ENCODE assay signal across 30 cellular contexts in the genomic region with DNA sequence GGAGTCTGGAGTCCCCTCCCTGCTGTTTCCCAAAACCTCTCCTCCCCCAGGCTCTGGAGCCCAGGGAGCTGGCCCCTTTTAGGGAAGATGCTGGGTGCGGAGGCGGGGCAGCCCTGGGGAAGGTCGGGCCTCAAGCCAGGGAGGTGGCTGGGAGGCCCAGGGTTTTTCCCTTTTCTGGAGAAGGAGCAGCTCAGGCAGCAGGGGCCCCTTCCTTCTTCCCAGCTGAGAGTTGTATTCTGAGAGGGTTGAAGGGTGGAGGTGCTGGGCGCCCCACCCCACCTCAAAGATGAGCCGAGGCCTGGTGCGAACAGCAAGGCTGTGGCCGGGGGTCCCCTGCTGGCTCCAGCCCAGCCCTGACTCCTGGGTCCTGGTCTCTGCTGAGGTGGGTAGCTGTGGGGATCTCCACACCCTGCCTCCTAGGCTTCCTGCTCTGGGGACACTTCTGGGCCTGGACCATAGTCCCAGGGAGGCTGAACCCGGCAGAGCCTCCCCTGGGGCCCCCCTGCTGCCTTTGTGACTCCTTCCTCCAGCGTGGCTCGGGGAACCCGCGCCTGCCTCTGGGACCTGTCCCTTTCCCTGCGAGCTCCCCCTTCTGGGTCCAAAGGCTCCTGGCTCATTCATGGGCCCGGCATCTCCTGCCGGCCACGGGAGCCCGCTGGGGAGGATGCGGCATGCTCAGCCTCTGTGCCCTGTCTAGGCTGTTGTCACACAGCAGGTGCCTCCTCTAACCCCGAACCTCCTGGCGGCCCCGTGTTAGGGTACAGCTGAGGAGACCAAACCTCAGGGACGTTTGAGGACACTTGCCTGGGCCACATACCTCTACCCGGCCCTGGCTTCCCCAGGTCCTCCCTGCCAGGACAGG. TPM values are rescaled to one million over a fixed set of nuclear protein-coding genes. Genes with fewer than 3 reads are reported as not detected.
A peak's percentile ranks its signal among the peaks of the same experiment; 100 is the strongest.
DNase-seq lines count a peak whose midpoint lies in the region; ATAC-seq and TF ChIP-seq lines count a peak whose summit lies in the region.
"Had no signal": no experiment of that assay in that cellular context is flagged by ENCODE, and none has a peak within 500 bp of the region (broad histone marks: within the 10 kb centered on the region; RNA-seq: fewer than 3 reads in every experiment).

No MANE protein-coding gene starts in this region.

- intact Hi-C loops in left colon (cut with DNase I, micrococcal nuclease): no loop called here

- H3K27ac Mint-ChIP-seq in H9: no peak overlapping the region
- H3K27ac Mint-ChIP-seq: activated CD4-positive, alpha-beta T cell treated with anti-CD3 and anti-CD28 coated beads, Interleukin-2, amount 10 ng/mL, durations not matched to agents 7 days and 5 days; activated CD8-positive, alpha-beta memory T cell treated with anti-CD3 and anti-CD28 coated beads, Interleukin-2, amount 10 ng/mL, durations not matched to agents 7 days and 5 days; activated naive CD4-positive, alpha-beta T cell treated with anti-CD3 and anti-CD28 coated beads for 36 hours; nephron progenitor cell; stimulated activated effector memory CD8-positive, alpha-beta T cell treated with anti-CD3 and anti-CD28 coated beads, Interleukin-12 subunit alpha, Interleukin-12 subunit beta, amount 100 ng/mL, for 72 hours had no signal

- H3K4ac ChIP-seq in H9 (ENCODE audit: low read depth, low read length): no peak overlapping the region

- ATAC-seq in left colon: no peak
- no peak for ATAC-seq in GM19395 (IDR thresholded peaks at IDR 0.05; ENCODE audit: unreplicated experiment)
- no peak for ATAC-seq in GM19397 (IDR thresholded peaks at IDR 0.05; ENCODE audit: unreplicated experiment)
- ATAC-seq: activated CD8-positive, alpha-beta memory T cell treated with anti-CD3 and anti-CD28 coated beads, Interleukin-2, amount 10 ng/mL, durations not matched to agents 7 days and 5 days; mucosa of descending colon; right lobe of liver; stimulated activated effector memory CD8-positive, alpha-beta T cell treated with anti-CD3 and anti-CD28 coated beads, Interleukin-12 subunit alpha, Interleukin-12 subunit beta, amount 100 ng/mL, for 72 hours had no signal

- H3K9me3 Mint-ChIP-seq in H9: no peaks in the 10 kb centered on the region; a peak in 1 of 5 replicates
- H3K9me3 Mint-ChIP-seq: activated CD4-positive, alpha-beta T cell treated with anti-CD3 and anti-CD28 coated beads, Interleukin-2, amount 10 ng/mL, durations not matched to agents 7 days and 5 days; activated naive CD4-positive, alpha-beta T cell treated with anti-CD3 and anti-CD28 coated beads for 36 hours; nephron progenitor cell; stimulated activated effector memory CD8-positive, alpha-beta T cell treated with anti-CD3 and anti-CD28 coated beads, Interleukin-12 subunit alpha, Interleukin-12 subunit beta, amount 100 ng/mL, for 72 hours had no signal

- no peak overlapping the region for H2AFZ ChIP-seq in H9 (ENCODE audit: low read length)
- H2AFZ ChIP-seq: parathyroid adenoma had no signal

- no peak overlapping the region for H3K14ac ChIP-seq in H9 (ENCODE audit: insufficient read depth, low read length)

- no peak overlapping the region for H3K9ac ChIP-seq in H9 (ENCODE audit: extremely low read depth, insufficient read length, low read length)
- H3K9ac ChIP-seq in stomach smooth muscle (ENCODE audit: low read length in 2 of 2): peak overlapping the region; percentile 50 to 84
- H3K9ac ChIP-seq: parathyroid adenoma had no signal

- no peak overlapping the region for H2BK15ac ChIP-seq in H9 (ENCODE audit: low read depth, low read length)

- H2BK20ac ChIP-seq in H9 (ENCODE audit: low read depth, low read length, poor library complexity, severe bottlenecking): no peak overlapping the region

- no peak overlapping the region for H3K4me2 ChIP-seq in H9 (ENCODE audit: insufficient read depth, insufficient read length, low read length)

- no peak overlapping the region for H4K5ac ChIP-seq in H9 (ENCODE audit: insufficient read length, low read depth, low read length)

- peaks cover 0 to 10% (median 4%) of the 10 kb centered on the region in 3 experiments; a peak in 5 of 7 replicates for H3K36me3 Mint-ChIP-seq in H9 (ENCODE audit: insufficient read depth in 1 of 3, low read depth in 3 of 3)
- H3K36me3 Mint-ChIP-seq: activated CD8-positive, alpha-beta memory T cell treated with anti-CD3 and anti-CD28 coated beads, Interleukin-2, amount 10 ng/mL, durations not matched to agents 7 days and 5 days had no signal

- H3K56ac ChIP-seq in H9 (ENCODE audit: insufficient read length, low read depth, low read length): no peak overlapping the region

- H4K91ac ChIP-seq in H9 (ENCODE audit: insufficient read length, low read depth, low read length): no peak overlapping the region

- H3K36me3 ChIP-seq in stomach smooth muscle (ENCODE audit: control insufficient read depth in 2 of 2, insufficient read depth in 2 of 2, low read length in 2 of 2): peaks cover 5 to 7% of the 10 kb centered on the region in 2 donors
- H3K36me3 ChIP-seq: adrenal gland, right lobe of liver had no signal

- peaks cover 8% of the 10 kb centered on the region for H3K23me2 ChIP-seq in H9 (ENCODE audit: insufficient read length, low read depth, low read length, poor library complexity, severe bottlenecking)

- H3K79me2 ChIP-seq in H9 (ENCODE audit: insufficient read depth, low read length): peaks cover 10% of the 10 kb centered on the region; the same call in 1 of the 2 replicates

- peak overlapping the region in 1 of 2 donors; percentile 67 for H3K4me3 ChIP-seq in stomach smooth muscle (ENCODE audit: low read length in 2 of 2)
- H3K4me3 ChIP-seq: adrenal gland, lung, mucosa of descending colon, right lobe of liver, suprapubic skin had no signal

- H3K27ac ChIP-seq in H9 (ENCODE audit: insufficient read length, low read depth, low read length) (no peak overlapping the region), stomach smooth muscle (ENCODE audit: low read length) (peak overlapping the region; percentile 98)
- H3K27ac ChIP-seq: parathyroid adenoma, right lobe of liver, suprapubic skin had no signal

- no peak overlapping the region for H2BK5ac ChIP-seq in H9 (ENCODE audit: insufficient read length, low read length)

- no peak overlapping the region for H3K23ac ChIP-seq in H9 (ENCODE audit: insufficient read length, low read depth, low read length)

- H3K4me3 Mint-ChIP-seq in H9: no peak overlapping the region
- H3K4me3 Mint-ChIP-seq: activated CD4-positive, alpha-beta T cell treated with anti-CD3 and anti-CD28 coated beads, Interleukin-2, amount 10 ng/mL, durations not matched to agents 7 days and 5 days; activated CD8-positive, alpha-beta memory T cell treated with anti-CD3 and anti-CD28 coated beads, Interleukin-2, amount 10 ng/mL, durations not matched to agents 7 days and 5 days; activated naive CD4-positive, alpha-beta T cell treated with anti-CD3 and anti-CD28 coated beads for 36 hours; nephron progenitor cell; stimulated activated effector memory CD8-positive, alpha-beta T cell treated with anti-CD3 and anti-CD28 coated beads, Interleukin-12 subunit alpha, Interleukin-12 subunit beta, amount 100 ng/mL, for 72 hours had no signal

- peaks cover 8 to 14% of the 10 kb centered on the region in 2 experiments for H3K4me1 Mint-ChIP-seq in H9

- peaks cover 4% of the 10 kb centered on the region for H4K20me1 ChIP-seq in H9 (ENCODE audit: control insufficient read depth, insufficient read depth, insufficient read length)

- no peak overlapping the region for H2BK12ac ChIP-seq in H9 (ENCODE audit: insufficient read length, low read depth, low read length)

- no peak overlapping the region for H2BK120ac ChIP-seq in H9 (ENCODE audit: low read depth, low read length, poor library complexity, severe bottlenecking)

- H4K8ac ChIP-seq in H9 (replicated peaks; ENCODE audit: insufficient read length, low read depth, low read length): no peak overlapping the region

- no peaks in the 10 kb centered on the region; the same call in 1 of the 2 replicates for H3K4me1 ChIP-seq in H9 (ENCODE audit: insufficient read depth, low read length)
- peaks cover 92% of the 10 kb centered on the region for H3K4me1 ChIP-seq in stomach smooth muscle (ENCODE audit: control insufficient read depth, insufficient read depth, low read length)

- H3K79me1 ChIP-seq in H9 (ENCODE audit: insufficient read depth, low read depth, low read length, poor library complexity, severe bottlenecking): peaks cover 13% of the 10 kb centered on the region

- H3K27me3 ChIP-seq in H9 (ENCODE audit: insufficient read depth, low read length) (no peaks in the 10 kb centered on the region), stomach smooth muscle (ENCODE audit: control insufficient read depth in 1 of 2, insufficient read depth in 2 of 2, low read length in 2 of 2) (no peaks in the 10 kb centered on the region)
- H3K27me3 ChIP-seq: adrenal gland, BE2C, right lobe of liver, suprapubic skin had no signal

- TF ChIP-seq CTCF in H9 (conservative IDR thresholded peaks at IDR 0.05): no peak

- peak; percentile 27 for DNase-seq in H9
- DNase-seq in cerebellar cortex (ENCODE audit: low spot score): peak; percentile 38
- peak; percentile 28 to 75 for DNase-seq in left colon
- no peak for DNase-seq in effector CD8-positive, alpha-beta T cell (lab: John Stamatoyannopoulos, UW)
- DNase-seq: ACHN; activated CD4-positive, alpha-beta T cell treated with anti-CD3 and anti-CD28 coated beads, Interleukin-2, amount 10 ng/mL, durations not matched to agents 7 days and 5 days; activated CD8-positive, alpha-beta memory T cell treated with anti-CD3 and anti-CD28 coated beads, Interleukin-2, amount 10 ng/mL, durations not matched to agents 7 days and 5 days; activated naive CD4-positive, alpha-beta T cell treated with anti-CD3 and anti-CD28 coated beads for 36 hours; activated T-cell treated with anti-CD3 and anti-CD28 coated beads, Interleukin-2, amount 50 U/mL, for 48 hours; adrenal gland; BE2C; COR-L47; H7; islet precursor cell; mucosa of descending colon; NCI-H1092 treated with DMSO at 0.1 percent for 48 hours; NCI-H1930; NCI-H524; nephron progenitor cell; stimulated activated CD4-positive, alpha-beta T cell treated with anti-CD3 and anti-CD28 coated beads, Interleukin-12 subunit alpha, Interleukin-12 subunit beta, amount 100 ng/mL, for 4 hours; stimulated activated CD4-positive, alpha-beta T cell treated with anti-CD3 and anti-CD28 coated beads, Interleukin-4, amount 100 ng/mL, for 1 hour; T-helper 9 cell had no signal

- no CpG with 5 or more reads among the region's 23 CpGs for WGBS in H9 (ENCODE audit: extremely low coverage, insufficient read length, low lambda C conversion rate)

- H3T11ph ChIP-seq in H9 (ENCODE audit: low read length): no peak overlapping the region

- peaks cover 5% of the 10 kb centered on the region for H3K27me3 Mint-ChIP-seq in H9 (ENCODE audit: low read depth)
- H3K27me3 Mint-ChIP-seq: activated CD4-positive, alpha-beta T cell treated with anti-CD3 and anti-CD28 coated beads, Interleukin-2, amount 10 ng/mL, durations not matched to agents 7 days and 5 days; activated CD8-positive, alpha-beta memory T cell treated with anti-CD3 and anti-CD28 coated beads, Interleukin-2, amount 10 ng/mL, durations not matched to agents 7 days and 5 days had no signal

- no peak overlapping the region for H2AK5ac ChIP-seq in H9 (ENCODE audit: insufficient read length, low read length)

- no peak overlapping the region for H3K18ac ChIP-seq in H9 (ENCODE audit: insufficient read length, low read depth, low read length)

- H3K9me3 ChIP-seq in H9 (ENCODE audit: control insufficient read depth, low read depth, low read length) (no peaks in the 10 kb centered on the region), stomach smooth muscle (ENCODE audit: control insufficient read depth in 2 of 2, low read length in 2 of 2) (no peaks in the 10 kb centered on the region)
- H3K9me3 ChIP-seq: adrenal gland, BE2C, mucosa of descending colon, right lobe of liver, suprapubic skin had no signal

RNA-seq across cellular contexts. Expression of a gene that starts 4.4 kb away (rescaled TPM):
- total RNA-seq in H9 (2021) (21.9 and 22.2 TPM in 2 replicates), left colon (10 to 100 TPM; 10.1 to 10.6 TPM)

RNA-seq across cellular contexts. Expression of a gene that starts 10.7 kb away (rescaled TPM):
- total RNA-seq in H9 (2021): 517 and 546 TPM in 2 replicates
- 1,000 to 10,000 TPM; 1,945 to 3,680 TPM for total RNA-seq in left colon

RNA-seq across cellular contexts. Expression of a gene that starts 29.1 kb away (rescaled TPM):
- 38.0 and 40.9 TPM in 2 replicates for total RNA-seq in H9 (2021)
- 10 to 100 TPM; 27.0 to 29.9 TPM for total RNA-seq in left colon

RNA-seq across cellular contexts. Expression of a gene that starts 29.4 kb away (rescaled TPM):
- total RNA-seq in H9 (2021) (43.2 and 45.5 TPM in 2 replicates), left colon (10 to 100 TPM; 27.4 to 33.4 TPM)
